ENCODE assay signal across 1 cellular context in the genomic region with DNA sequence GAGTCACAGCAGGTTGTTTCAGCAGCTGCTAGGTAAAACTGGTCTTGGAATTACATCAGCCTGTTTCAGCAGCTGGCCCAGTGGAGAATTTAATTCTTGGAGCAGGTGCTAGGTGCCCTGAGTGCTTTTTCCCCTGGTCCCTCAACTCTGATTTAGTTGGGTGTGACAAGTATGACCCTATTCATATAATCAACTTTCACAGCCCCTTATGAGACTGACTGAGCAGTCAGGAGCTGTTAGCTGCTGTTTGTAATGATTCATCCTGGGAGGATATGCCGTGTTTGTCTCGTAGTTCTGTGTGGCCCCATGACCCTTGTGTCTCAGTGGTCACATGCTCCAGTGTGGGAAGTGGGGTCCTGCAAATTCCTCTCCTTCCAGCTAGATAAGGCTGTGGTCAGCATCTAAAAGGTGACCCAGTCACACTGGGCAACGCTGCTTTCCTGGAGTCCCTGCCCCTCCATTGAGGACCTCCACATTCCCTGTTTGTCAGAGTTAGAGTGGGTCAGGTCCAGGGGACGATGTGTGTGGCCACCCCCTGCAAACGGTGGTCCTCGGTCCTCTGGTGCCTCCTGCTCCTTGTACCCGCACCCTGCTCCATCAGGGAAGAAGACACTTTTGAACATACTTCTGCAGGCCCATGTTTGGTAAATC.
TF ChIP-seq lines count a peak whose summit lies in the region.

No MANE protein-coding gene starts in this region.

TF ChIP-seq in H1, 55 proteins besides CTCF, POLR2A, EP300 and RAD21:
- no peak for TF ChIP-seq ZNF274 (IDR thresholded peaks at IDR 0.05; ENCODE audit: borderline replicate concordance, extremely low read depth, low read length)
- TF ChIP-seq BRCA1 (IDR thresholded peaks at IDR 0.05; ENCODE audit: low read depth, low read length), result no peak
- TF ChIP-seq, protein P1, sequence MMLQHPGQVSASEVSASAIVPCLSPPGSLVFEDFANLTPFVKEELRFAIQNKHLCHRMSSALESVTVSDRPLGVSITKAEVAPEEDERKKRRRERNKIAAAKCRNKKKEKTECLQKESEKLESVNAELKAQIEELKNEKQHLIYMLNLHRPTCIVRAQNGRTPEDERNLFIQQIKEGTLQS (IDR thresholded peaks at IDR 0.05; ENCODE audit: insufficient read depth, low read depth, low read length), result no peak
- no peak for TF ChIP-seq CREB1 (IDR thresholded peaks at IDR 0.05)
